19 cellular contexts compared by ENCODE assay signal in genomic region chr3:156389151-156389760, GRCh38.
DNase-seq lines count a peak whose midpoint lies in the region; TF ChIP-seq lines count a peak whose summit lies in the region.
"Had no signal": no experiment of that assay in that cellular context is flagged by ENCODE, and none has a peak within 500 bp of the region (broad histone marks: within the 10 kb centered on the region; RNA-seq: fewer than 3 reads in every experiment).

No MANE protein-coding gene starts in this region.

- intact Hi-C loops in activated CD4-positive, alpha-beta T cell treated with anti-CD3 and anti-CD28 coated beads, Interleukin-2, amount 10 ng/mL, durations not matched to agents 24 days and 14 days (cut with micrococcal nuclease), result loop anchor here (10.0 kb wide), 1 partner anchor 374 kb away; no protein-coding TSS in a partner anchor

- no peak overlapping the region for H3K4me3 Mint-ChIP-seq in activated CD4-positive, alpha-beta T cell treated with anti-CD3 and anti-CD28 coated beads, Interleukin-2, amount 10 ng/mL, durations not matched to agents 24 days and 14 days
- H3K4me3 Mint-ChIP-seq in activated naive CD8-positive, alpha-beta T cell treated with anti-CD3 and anti-CD28 coated beads for 36 hours, result no peak overlapping the region
- H3K4me3 Mint-ChIP-seq: activated CD8-positive, alpha-beta memory T cell treated with anti-CD3 and anti-CD28 coated beads, Interleukin-2, amount 10 ng/mL, durations not matched to agents 7 days and 5 days; CD4-positive, alpha-beta T cell; stimulated activated naive CD8-positive, alpha-beta T cell treated with anti-CD3 and anti-CD28 coated beads, Interleukin-15, Interleukin-2, amounts not matched to agents 100 ng/mL and 50 ng/mL, for 24 hours had no signal

- no peaks in the 10 kb centered on the region for H3K9me3 Mint-ChIP-seq in activated CD4-positive, alpha-beta T cell treated with anti-CD3 and anti-CD28 coated beads, Interleukin-2, amount 10 ng/mL, durations not matched to agents 24 days and 14 days
- H3K9me3 Mint-ChIP-seq in activated naive CD8-positive, alpha-beta T cell treated with anti-CD3 and anti-CD28 coated beads for 36 hours, result no peaks in the 10 kb centered on the region
- H3K9me3 Mint-ChIP-seq: CD4-positive, alpha-beta T cell; stimulated activated naive CD8-positive, alpha-beta T cell treated with anti-CD3 and anti-CD28 coated beads, Interleukin-15, Interleukin-2, amounts not matched to agents 100 ng/mL and 50 ng/mL, for 24 hours had no signal

- H3K4me3 ChIP-seq in fibroblast of mammary gland (ENCODE audit: control insufficient read depth, low read depth, low read length), result no peak overlapping the region
- H3K4me3 ChIP-seq: K562, upper lobe of left lung had no signal

- no peaks in the 10 kb centered on the region for H3K4me1 Mint-ChIP-seq in activated CD4-positive, alpha-beta T cell treated with anti-CD3 and anti-CD28 coated beads, Interleukin-2, amount 10 ng/mL, durations not matched to agents 24 days and 14 days
- H3K4me1 Mint-ChIP-seq in activated naive CD8-positive, alpha-beta T cell treated with anti-CD3 and anti-CD28 coated beads for 36 hours, result peaks cover 4% of the 10 kb centered on the region

- peaks cover 26% of the 10 kb centered on the region for H3K27me3 Mint-ChIP-seq in activated CD4-positive, alpha-beta T cell treated with anti-CD3 and anti-CD28 coated beads, Interleukin-2, amount 10 ng/mL, durations not matched to agents 24 days and 14 days
- H3K27me3 Mint-ChIP-seq in activated naive CD8-positive, alpha-beta T cell treated with anti-CD3 and anti-CD28 coated beads for 36 hours, result peaks cover 10% of the 10 kb centered on the region

- H3K36me3 Mint-ChIP-seq in activated CD4-positive, alpha-beta T cell treated with anti-CD3 and anti-CD28 coated beads, Interleukin-2, amount 10 ng/mL, durations not matched to agents 24 days and 14 days (ENCODE audit: low read depth), result no peaks in the 10 kb centered on the region
- no peaks in the 10 kb centered on the region for H3K36me3 Mint-ChIP-seq in activated naive CD8-positive, alpha-beta T cell treated with anti-CD3 and anti-CD28 coated beads for 36 hours
- H3K36me3 Mint-ChIP-seq: activated CD8-positive, alpha-beta memory T cell treated with anti-CD3 and anti-CD28 coated beads, Interleukin-2, amount 10 ng/mL, durations not matched to agents 7 days and 5 days had no signal

- H3K27ac Mint-ChIP-seq in activated CD4-positive, alpha-beta T cell treated with anti-CD3 and anti-CD28 coated beads, Interleukin-2, amount 10 ng/mL, durations not matched to agents 24 days and 14 days, result no peak overlapping the region
- no peak overlapping the region for H3K27ac Mint-ChIP-seq in activated naive CD8-positive, alpha-beta T cell treated with anti-CD3 and anti-CD28 coated beads for 36 hours
- H3K27ac Mint-ChIP-seq: activated CD8-positive, alpha-beta memory T cell treated with anti-CD3 and anti-CD28 coated beads, Interleukin-2, amount 10 ng/mL, durations not matched to agents 7 days and 5 days; CD4-positive, alpha-beta T cell; stimulated activated naive CD8-positive, alpha-beta T cell treated with anti-CD3 and anti-CD28 coated beads, Interleukin-15, Interleukin-2, amounts not matched to agents 100 ng/mL and 50 ng/mL, for 24 hours had no signal

- peak; percentile 34 for DNase-seq in activated CD4-positive, alpha-beta T cell treated with anti-CD3 and anti-CD28 coated beads, Interleukin-2, amount 10 ng/mL, durations not matched to agents 24 days and 14 days
- no peak for DNase-seq in activated CD4-positive, alpha-beta T cell treated with anti-CD3 and anti-CD28 coated beads, Interleukin-2, amount 50 U/mL, for 4 hours
- DNase-seq in NCI-H345 treated with DMSO at 0.1 percent for 48 hours (lab: John Stamatoyannopoulos, UW; ENCODE audit: unreplicated experiment), result peak; percentile 2
- peak; percentile 52 for DNase-seq in fibroblast of mammary gland (ENCODE audit: low read depth)
- no peak for DNase-seq in activated naive CD8-positive, alpha-beta T cell treated with anti-CD3 and anti-CD28 coated beads for 36 hours
- no peak for DNase-seq in NCI-H2196 treated with DMSO at 0.1 percent for 48 hours (lab: John Stamatoyannopoulos, UW; ENCODE audit: unreplicated experiment)
- no peak for DNase-seq in HPDE6-E6E7 (ENCODE audit: extremely low spot score)
- DNase-seq in SKM-1 treated with dmso at 0.1 percent for 144 hours (lab: John Stamatoyannopoulos, UW; ENCODE audit: unreplicated experiment), result no peak
- DNase-seq: activated CD4-positive, alpha-beta T cell treated with anti-CD3 and anti-CD28 coated beads for 1 hour; activated CD8-positive, alpha-beta memory T cell treated with anti-CD3 and anti-CD28 coated beads, Interleukin-2, amount 10 ng/mL, durations not matched to agents 7 days and 5 days; activated effector memory CD4-positive, alpha-beta T cell treated with Interleukin-2 at 50 U/mL for 16 hours; CD4-positive, alpha-beta T cell; left colon; NCI-H510A treated with DMSO at 0.1 percent for 48 hours; OCI-M1; T1000; upper lobe of left lung had no signal

- no peak for TF ChIP-seq CTCF in fibroblast of mammary gland (conservative IDR thresholded peaks at IDR 0.05; ENCODE audit: control insufficient read depth, insufficient read depth, low read depth, low read length)

Comparison
In these comparisons a context has a peak if more than half of its experiments do, and no peak if none do; other contexts are left out.
1. DNase-seq: peak in activated CD4-positive, alpha-beta T cell treated with anti-CD3 and anti-CD28 coated beads, Interleukin-2, amount 10 ng/mL, durations not matched to agents 24 days and 14 days (single experiment), NCI-H345 treated with DMSO at 0.1 percent for 48 hours (single experiment) and fibroblast of mammary gland (single experiment); none in activated CD4-positive, alpha-beta T cell treated with anti-CD3 and anti-CD28 coated beads, Interleukin-2, amount 50 U/mL, for 4 hours (0 of 2), activated naive CD8-positive, alpha-beta T cell treated with anti-CD3 and anti-CD28 coated beads for 36 hours (single experiment), NCI-H2196 treated with DMSO at 0.1 percent for 48 hours (single experiment), HPDE6-E6E7 (single experiment) and SKM-1 treated with dmso at 0.1 percent for 144 hours (single experiment).